8 cellular contexts compared by ENCODE assay signal in the genomic region with DNA sequence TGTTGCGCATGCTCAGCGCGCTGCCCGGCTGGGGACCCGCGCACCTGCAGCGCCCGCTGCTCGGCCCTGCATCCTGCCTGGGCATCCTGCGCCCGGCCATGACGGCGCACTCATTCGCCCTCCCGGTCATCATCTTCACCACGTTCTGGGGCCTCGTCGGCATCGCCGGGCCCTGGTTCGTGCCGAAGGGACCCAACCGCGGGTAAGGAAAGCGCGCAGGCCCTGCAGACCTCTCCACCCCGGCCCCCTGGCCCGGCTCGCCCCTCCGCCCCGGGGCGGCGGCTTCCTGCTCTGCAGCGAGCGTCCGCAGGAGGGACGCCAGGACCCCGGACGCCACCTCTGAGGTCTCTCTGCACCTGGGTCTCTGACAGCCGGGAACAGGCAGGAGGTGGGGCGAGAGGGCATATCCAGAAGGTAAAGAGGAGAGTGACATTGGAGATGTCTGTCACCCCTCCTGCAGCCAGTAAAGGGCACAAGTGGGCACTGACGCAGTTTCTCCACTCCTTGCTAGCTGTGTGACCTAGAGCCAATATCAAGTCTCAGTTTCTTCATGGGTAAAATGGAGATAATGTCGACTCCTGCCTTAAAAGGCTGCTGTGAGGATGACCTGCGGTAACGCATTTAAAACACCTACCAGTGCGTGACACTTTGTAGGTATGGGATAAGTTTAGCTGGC. TPM values are rescaled to one million over a fixed set of nuclear protein-coding genes. Genes with fewer than 3 reads are reported as not detected.
DNase-seq lines count a peak whose midpoint lies in the region; ATAC-seq and TF ChIP-seq lines count a peak whose summit lies in the region.

Gene ATP6V0E2, plus strand, starts transcription at position 2 of the 676 bp plus-strand sequence. Its CDS starts 97 bp downstream, at position 99.

- H3K9me3 ChIP-seq in HEK293 (ENCODE audit: control insufficient read depth, insufficient read depth, low read depth, low read length) (no peaks in the 10 kb centered on the region), OCI-LY7 (ENCODE audit: low read length) (no peaks in the 10 kb centered on the region)

- H3K27ac ChIP-seq in HEK293 (ENCODE audit: extremely low read depth, low read depth, low read length) (peak within 1 kb of the TSS; percentile 44; the same call in 1 of the 2 replicates), OCI-LY7 (ENCODE audit: low read depth, low read length, poor library complexity, severe bottlenecking) (peak within 1 kb of the TSS; percentile 25)

- CTCF ChIA-PET in HEK293 (lab: Yijun Ruan, JAX) (interaction anchor here (0.7 to 1.5 kb wide), 2 partner anchors 9 to 100 kb away, joined by 4 read pairs; no protein-coding TSS in a partner anchor), OCI-LY7 (lab: Charles Lee; ENCODE audit: unreplicated experiment) (no interaction called here)

- intact Hi-C loops in OCI-LY7 (cut with micrococcal nuclease; ENCODE audit: unreplicated experiment) = loop anchor here (1.0 to 5.0 kb wide), 2 partner anchors 36 to 1023 kb away; partner anchors contain the start of gene ZNF862

- DNase-seq in OCI-LY7 (ENCODE audit: low spot score) (no peak), GM13977 (ENCODE audit: low spot score) (no peak), UCSD-AML1 (lab: John Stamatoyannopoulos, UW; ENCODE audit: unreplicated experiment) (no peak), OCI-M2 (lab: John Stamatoyannopoulos, UW; ENCODE audit: unreplicated experiment) (no peak)

- ATAC-seq in GM18508 (IDR thresholded peaks at IDR 0.05; ENCODE audit: insufficient read depth, unreplicated experiment) = peak; percentile 9

- in situ Hi-C loops in endometrial microvascular endothelial cells (cut with HindIII; ENCODE audit: inconsistent ontology term, low pct_unique_long_range_greater_than_20kb, low sequenced_read_pairs) = no loop called here
- in situ Hi-C loops in GM13977 (cut with MboI; ENCODE audit: low pct_unique_long_range_greater_than_20kb, low sequenced_read_pairs, unreplicated experiment) = no loop called here

- H3K27me3 Mint-ChIP-seq in nephron (ENCODE audit: low read depth) = peaks cover 7% of the 10 kb centered on the region

- H2AFZ ChIP-seq in OCI-LY7 (ENCODE audit: low read length) = peak within 1 kb of the TSS; percentile 95

- BruUV-seq in OCI-LY7 (replicated peaks; lab: Mats Ljungman, UMichigan) = no TSS peak

- H3K27ac Mint-ChIP-seq in nephron = peak within 1 kb of the TSS; percentile 70 to 94 (median 89)

- no peaks in the 10 kb centered on the region for H3K9me2 ChIP-seq in OCI-LY7 (ENCODE audit: insufficient read depth, low read length)

- no peaks in the 10 kb centered on the region for H4K20me1 ChIP-seq in OCI-LY7 (ENCODE audit: insufficient read depth, low read length)

- H3K4me2 ChIP-seq in OCI-LY7 (ENCODE audit: low read length) = peak within 1 kb of the TSS; percentile 76

- H3K9me3 Mint-ChIP-seq in nephron = no peaks in the 10 kb centered on the region

- no peaks in the 10 kb centered on the region for H3K36me3 Mint-ChIP-seq in nephron (ENCODE audit: low read depth)

- TF ChIP-seq CTCF in HEK293 (tag by site-specific recombination; IDR thresholded peaks at IDR 0.05) (peak; percentile 74), OCI-LY7 (conservative IDR thresholded peaks at IDR 0.05; ENCODE audit: low read length) (no peak), nephron (IDR thresholded peaks at IDR 0.05; ENCODE audit: unreplicated experiment in 3 of 3) (no peak), GM13977 (IDR thresholded peaks at IDR 0.05; ENCODE audit: extremely low read depth, insufficient read depth, missing control alignments) (no peak)

- H3K36me3 ChIP-seq in HEK293 (ENCODE audit: control insufficient read depth in 2 of 2, insufficient read depth in 1 of 2, low read length in 2 of 2) (peaks cover 0 to 67% of the 10 kb centered on the region in 2 experiments; a peak in 1 of 3 replicates), OCI-LY7 (ENCODE audit: insufficient read depth, low read length) (no peaks in the 10 kb centered on the region)

- H3K4me3 Mint-ChIP-seq in nephron = peak within 1 kb of the TSS; percentile 87 to 89 (median 89)

- H3K4me3 ChIP-seq in HEK293 (ENCODE audit: low read depth, low read length) = peak within 1 kb of the TSS; percentile 61
- peak within 1 kb of the TSS; percentile 75 for H3K4me3 ChIP-seq in OCI-LY7 (ENCODE audit: low read depth, low read length, poor library complexity, severe bottlenecking)

- POLR2A ChIA-PET in HEK293 (lab: Yijun Ruan, JAX) (interaction anchor here (0.5 kb wide), 1 partner anchor 250 kb away, joined by 5 read pairs; no protein-coding TSS in a partner anchor), OCI-LY7 (lab: Charles Lee) (interaction anchor here (0.8 kb wide), 1 partner anchor 513 kb away, joined by 5 read pairs; no protein-coding TSS in a partner anchor)

- no peaks in the 10 kb centered on the region for H3K79me2 ChIP-seq in OCI-LY7 (ENCODE audit: insufficient read depth, low read depth, low read length)

- H3K4me1 Mint-ChIP-seq in nephron = peaks cover 31% of the 10 kb centered on the region

- H3K4me1 ChIP-seq in HEK293 (ENCODE audit: control insufficient read depth, insufficient read depth, low read length) (no peaks in the 10 kb centered on the region), OCI-LY7 (ENCODE audit: insufficient read depth, low read length, poor library complexity, severe bottlenecking) (peaks cover 40% of the 10 kb centered on the region)

TF ChIP-seq in HEK293, 187 proteins besides CTCF, POLR2A, EP300 and RAD21 (continues in another document):
- TF ChIP-seq ZNF707 (tag by site-specific recombination; IDR thresholded peaks at IDR 0.05) = no peak
- peak; percentile 63; the same call in 1 of the 2 replicates for TF ChIP-seq TRIM28 (IDR thresholded peaks at IDR 0.05; ENCODE audit: borderline replicate concordance, low read length)
- TF ChIP-seq, protein P1, sequence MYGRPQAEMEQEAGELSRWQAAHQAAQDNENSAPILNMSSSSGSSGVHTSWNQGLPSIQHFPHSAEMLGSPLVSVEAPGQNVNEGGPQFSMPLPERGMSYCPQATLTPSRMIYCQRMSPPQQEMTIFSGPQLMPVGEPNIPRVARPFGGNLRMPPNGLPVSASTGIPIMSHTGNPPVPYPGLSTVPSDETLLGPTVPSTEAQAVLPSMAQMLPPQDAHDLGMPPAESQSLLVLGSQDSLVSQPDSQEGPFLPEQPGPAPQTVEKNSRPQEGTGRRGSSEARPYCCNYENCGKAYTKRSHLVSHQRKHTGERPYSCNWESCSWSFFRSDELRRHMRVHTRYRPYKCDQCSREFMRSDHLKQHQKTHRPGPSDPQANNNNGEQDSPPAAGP (tag by site-specific recombination; IDR thresholded peaks at IDR 0.05) = peak; percentile 48; the same call in 1 of the 2 replicates
- TF ChIP-seq ZNF391 (tag by site-specific recombination; IDR thresholded peaks at IDR 0.05; ENCODE audit: borderline replicate concordance, low read depth) = 0 out of 2 replicates have a peak, but pooled peaks have one; percentile 33
- no peak for TF ChIP-seq GLI4 (tag by site-specific recombination; IDR thresholded peaks at IDR 0.05)
- TF ChIP-seq ZNF449 (tag by site-specific recombination; IDR thresholded peaks at IDR 0.05) = peak; percentile 40; the same call in 1 of the 2 replicates
- TF ChIP-seq SCRT2 (tag by site-specific recombination; IDR thresholded peaks at IDR 0.05) = peak; percentile 96
- peak; percentile 40 for TF ChIP-seq GLIS1 (tag by site-specific recombination; IDR thresholded peaks at IDR 0.05)
- TF ChIP-seq KLF1 (tag by site-specific recombination; IDR thresholded peaks at IDR 0.05) = peak; percentile 84
- peak; percentile 21; the same call in 1 of the 2 replicates for TF ChIP-seq ZNF692 (tag by site-specific recombination; IDR thresholded peaks at IDR 0.05)
- TF ChIP-seq PRDM1 (tag by site-specific recombination; IDR thresholded peaks at IDR 0.05) = no peak
- no peak for TF ChIP-seq ZNF266 (tag by site-specific recombination; IDR thresholded peaks at IDR 0.05; ENCODE audit: low read depth)
- peak; percentile 59; the same call in 1 of the 2 replicates for TF ChIP-seq ZEB2 (tag by site-specific recombination; IDR thresholded peaks at IDR 0.05)
- TF ChIP-seq ZBTB17 (tag by site-specific recombination; IDR thresholded peaks at IDR 0.05) = peak; percentile 76
- TF ChIP-seq ZFP69B (tag by site-specific recombination; IDR thresholded peaks at IDR 0.05) = peak; percentile 41
- no peak for TF ChIP-seq ZNF169 (tag by site-specific recombination; IDR thresholded peaks at IDR 0.05)
- peak; percentile 48; the same call in 1 of the 2 replicates for TF ChIP-seq SP7 (tag by site-specific recombination; IDR thresholded peaks at IDR 0.05)
- TF ChIP-seq ZFP37 (tag by site-specific recombination; IDR thresholded peaks at IDR 0.05) = peak; percentile 59; the same call in 1 of the 2 replicates
- TF ChIP-seq ZSCAN30 (tag by site-specific recombination; IDR thresholded peaks at IDR 0.05) = 0 out of 2 replicates have a peak, but pooled peaks have one; percentile 33
- TF ChIP-seq ZIC2 (tag by site-specific recombination; IDR thresholded peaks at IDR 0.05) = peak; percentile 92
- no peak for TF ChIP-seq ZNF37A (tag by site-specific recombination; IDR thresholded peaks at IDR 0.05)

RNA-seq across cellular contexts. Expression of gene ATP6V0E2, which starts in this region (rescaled TPM):
- total RNA-seq in OCI-LY7 (2014; rRNA removed; shearing (Covaris generic)) = 35.2 and 38.6 TPM in 2 replicates
- total RNA-seq in OCI-LY7 (2022) (48.1 and 48.3 TPM in 2 replicates), endometrial microvascular endothelial cells (ENCODE audit: inconsistent ontology term) (64.8 TPM)
